In the genomic region with DNA sequence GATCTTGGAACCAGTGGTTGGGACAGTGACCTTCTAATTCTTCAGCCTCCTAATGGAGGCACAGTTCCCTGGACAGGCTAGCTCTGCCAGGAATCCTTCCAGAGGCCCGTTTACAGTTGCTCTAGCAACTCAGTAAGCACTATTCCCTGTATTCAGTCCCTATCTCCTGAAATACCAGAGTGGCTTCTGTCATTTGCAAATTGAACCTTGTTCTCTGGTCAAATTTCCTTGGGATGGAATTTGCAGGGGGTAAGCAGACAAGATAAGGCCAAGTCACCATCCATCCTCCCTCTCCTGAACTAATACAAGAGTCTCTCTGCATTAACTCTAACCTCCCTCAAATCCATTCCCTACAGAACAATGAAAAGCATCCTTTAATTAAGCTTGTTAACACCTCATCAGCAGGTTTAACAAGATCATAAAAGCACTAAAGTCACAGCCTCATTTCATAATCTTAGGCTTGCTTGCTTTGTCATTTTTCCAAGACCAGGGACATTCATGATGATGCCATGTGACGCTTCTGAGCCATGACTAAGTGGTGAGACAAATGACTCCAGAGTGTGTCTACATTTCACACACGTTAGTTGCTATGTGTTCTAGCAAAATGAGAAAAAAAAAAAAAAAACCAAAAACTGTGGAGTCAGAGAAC, we compare ENCODE assay signal across 12 cellular contexts. TPM values are rescaled to one million over a fixed set of nuclear protein-coding genes. Genes with fewer than 3 reads are reported as not detected.
A peak's percentile ranks its signal among the peaks of the same experiment; 100 is the strongest.
DNase-seq lines count a peak whose midpoint lies in the region; ATAC-seq, FAIRE-seq and TF ChIP-seq lines count a peak whose summit lies in the region.
"Had no signal": no experiment of that assay in that cellular context is flagged by ENCODE, and none has a peak within 500 bp of the region (broad histone marks: within the 10 kb centered on the region; RNA-seq: fewer than 3 reads in every experiment).

No MANE protein-coding gene starts in this region.

- dilution Hi-C loops in endothelial cell of umbilical vein (cut with MboI; ENCODE audit: extremely low pct_ligation_motif_present, low sequenced_read_pairs), result no loop called here

- H3K4me1 ChIP-seq in endothelial cell of umbilical vein (ENCODE audit: control insufficient read depth, extremely low read depth, insufficient read depth, low read length) (peaks cover 17% of the 10 kb centered on the region), psoas muscle (peaks cover 46% of the 10 kb centered on the region), colonic mucosa (no peaks in the 10 kb centered on the region)

- ATAC-seq in psoas muscle, result peak; percentile 74 to 92 (median 88)
- ATAC-seq in HG03432 (IDR thresholded peaks at IDR 0.05; ENCODE audit: unreplicated experiment), result no peak

- no peak for TF ChIP-seq POLR2A in endothelial cell of umbilical vein (IDR thresholded peaks at IDR 0.05; ENCODE audit: low read depth, low read length)

- no peak overlapping the region for H3K9ac ChIP-seq in endothelial cell of umbilical vein (replicated peaks; ENCODE audit: extremely low read depth, insufficient read depth, low read length)
- no peak overlapping the region for H3K9ac ChIP-seq in colonic mucosa (ENCODE audit: low read depth in 2 of 2, low read length in 2 of 2)

- H3K4me2 ChIP-seq in endothelial cell of umbilical vein (ENCODE audit: insufficient read depth, low read length), result no peak overlapping the region

- H3K27me3 ChIP-seq in endothelial cell of umbilical vein (ENCODE audit: control insufficient read depth in 2 of 2, insufficient read depth in 2 of 2, low read length in 2 of 2) (no peaks in the 10 kb centered on the region), psoas muscle (ENCODE audit: insufficient read depth in 3 of 3, low read length in 2 of 3) (no peaks in the 10 kb centered on the region), colonic mucosa (no peaks in the 10 kb centered on the region)

- H3K27ac ChIP-seq in endothelial cell of umbilical vein (ENCODE audit: insufficient read depth, low read depth, low read length) (no peak overlapping the region), psoas muscle (peak overlapping the region; percentile 68), colonic mucosa (no peak overlapping the region)

- H2AFZ ChIP-seq in endothelial cell of umbilical vein (ENCODE audit: low read depth, low read length), result no peak overlapping the region

- H3K9me3 ChIP-seq in endothelial cell of umbilical vein (replicated peaks; ENCODE audit: control insufficient read depth, insufficient read depth, low read length), result no peaks in the 10 kb centered on the region
- H3K9me3 ChIP-seq in psoas muscle, result no peaks in the 10 kb centered on the region
- no peaks in the 10 kb centered on the region for H3K9me3 ChIP-seq in colonic mucosa

- WGBS in psoas muscle, 3 donors, result 31 to 63% (median 32%) methylated on average over 3 of the region's 3 CpGs

- no peak overlapping the region for H3K4me3 ChIP-seq in endothelial cell of umbilical vein (replicated peaks in 1 of 3; ENCODE audit: insufficient read depth in 1 of 3, low read depth in 1 of 3, low read length in 3 of 3)
- H3K4me3 ChIP-seq in psoas muscle, result no peak overlapping the region
- H3K4me3 ChIP-seq in colonic mucosa, result no peak overlapping the region

- DNase-seq in ELR (ENCODE audit: low read depth) (peak; percentile 70), NCI-H2029 treated with DMSO at 0.1 percent for 48 hours (lab: John Stamatoyannopoulos, UW) (peak; percentile 83), endothelial cell of umbilical vein (ENCODE audit: low read depth, low spot score) (no peak), psoas muscle (no peak), NCI-H2227 (lab: John Stamatoyannopoulos, UW; ENCODE audit: unreplicated experiment) (no peak), colonic mucosa (no peak)
- DNase-seq: activated T-cell treated with anti-CD3 and anti-CD28 coated beads for 4 hours, GF-D8, NCI-H510A treated with DMSO at 0.1 percent for 48 hours, T-helper 1 cell had no signal

- FAIRE-seq in endothelial cell of umbilical vein (lab: Jason Lieb, UNC), result peak; percentile 55
- FAIRE-seq: colon had no signal

- H3K36me3 ChIP-seq in endothelial cell of umbilical vein (ENCODE audit: control insufficient read depth in 2 of 2, extremely low read depth in 1 of 2, insufficient read depth in 2 of 2, low read length in 2 of 2) (no peaks in the 10 kb centered on the region), psoas muscle (ENCODE audit: insufficient read depth in 1 of 2, low read depth in 1 of 2) (no peaks in the 10 kb centered on the region), colonic mucosa (no peaks in the 10 kb centered on the region)

- BruUV-seq in endothelial cell of umbilical vein (replicated peaks; lab: Mats Ljungman, UMichigan), result no TSS peak

- CTCF ChIA-PET in endothelial cell of umbilical vein (lab: Charles Lee), result no interaction called here

- intact Hi-C loops in endothelial cell of umbilical vein (cut with micrococcal nuclease) (no loop called here), psoas muscle (cut with DNase I) (loop anchor here in 1 of 2 donors (5.0 to 10.0 kb wide), 3 partner anchors 38 to 135 kb away; a partner anchor contains a TSS), colonic mucosa (cut with DNase I) (no loop called here)

- no peaks in the 10 kb centered on the region for H4K20me1 ChIP-seq in endothelial cell of umbilical vein (replicated peaks; ENCODE audit: control insufficient read depth, extremely low read depth, insufficient read depth, low read length)

- no peaks in the 10 kb centered on the region for H3K79me2 ChIP-seq in endothelial cell of umbilical vein (ENCODE audit: control insufficient read depth, insufficient read depth, low read length)

- POLR2A ChIA-PET in endothelial cell of umbilical vein (lab: Charles Lee), result interaction anchor here (0.7 kb wide), 1 partner anchor 9 kb away, joined by 3 read pairs; no protein-coding TSS in a partner anchor

- no peaks in the 10 kb centered on the region for H3K9me1 ChIP-seq in endothelial cell of umbilical vein (replicated peaks; ENCODE audit: control insufficient read depth, extremely low read depth, insufficient read depth, low read length)

- TF ChIP-seq CTCF in endothelial cell of umbilical vein (IDR thresholded peaks at IDR 0.05; ENCODE audit: extremely low read depth in 1 of 2, insufficient read depth in 1 of 2, low read depth in 1 of 2, low read length in 2 of 2) (no peak), psoas muscle (IDR thresholded peaks at IDR 0.05) (no peak), colonic mucosa (IDR thresholded peaks at IDR 0.05) (no peak)

TF ChIP-seq in endothelial cell of umbilical vein, 7 proteins besides CTCF, POLR2A, EP300 and RAD21:
- TF ChIP-seq FOS (IDR thresholded peaks at IDR 0.05; ENCODE audit: borderline replicate concordance, insufficient read depth, low read length), result no peak
- no peak for TF ChIP-seq EZH2 (IDR thresholded peaks at IDR 0.05; ENCODE audit: borderline replicate concordance, low read depth, low read length, severe bottlenecking)
- TF ChIP-seq MYC (IDR thresholded peaks at IDR 0.05; ENCODE audit: low read depth, low read length), result no peak
- no peak for TF ChIP-seq GATA2 (IDR thresholded peaks at IDR 0.05; ENCODE audit: insufficient read depth, insufficient read length, low read depth, low read length)
- TF ChIP-seq, protein P1, sequence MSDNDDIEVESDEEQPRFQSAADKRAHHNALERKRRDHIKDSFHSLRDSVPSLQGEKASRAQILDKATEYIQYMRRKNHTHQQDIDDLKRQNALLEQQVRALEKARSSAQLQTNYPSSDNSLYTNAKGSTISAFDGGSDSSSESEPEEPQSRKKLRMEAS (IDR thresholded peaks at IDR 0.05; ENCODE audit: insufficient read depth, insufficient read length), result no peak
- TF ChIP-seq POLR2AphosphoS5 (IDR thresholded peaks at IDR 0.05; ENCODE audit: insufficient read depth, low read depth, low read length), result no peak
- TF ChIP-seq JUN (IDR thresholded peaks at IDR 0.05; ENCODE audit: borderline replicate concordance, insufficient read depth, insufficient read length, low read depth), result no peak

RNA-seq across cellular contexts. Expression of a gene that starts 37.1 kb away (rescaled TPM):
- total RNA-seq in endothelial cell of umbilical vein, result 10.8 and 14.3 TPM in 2 replicates
- 4.0 and 4.2 TPM in 2 replicates for polyA plus RNA-seq in endothelial cell of umbilical vein
- 4.0 and 4.5 TPM in 2 replicates for polyA plus RNA-seq in endothelial cell of umbilical vein (2011; cell fraction: cytosol; rRNA removed)
- 8.8 and 10.7 TPM in 2 replicates for polyA plus RNA-seq in endothelial cell of umbilical vein (2011; cell fraction: nucleus; rRNA removed)
- 2.7 and 4.0 TPM in 2 replicates for polyA plus RNA-seq in endothelial cell of umbilical vein (2012)
- 11.6 and 15.7 TPM in 2 replicates for polyA minus RNA-seq in endothelial cell of umbilical vein
- 1.0 TPM for polyA minus RNA-seq in endothelial cell of umbilical vein (2011; cell fraction: cytosol; rRNA and poly(A)+ RNA removed)
- polyA minus RNA-seq in endothelial cell of umbilical vein (2011; cell fraction: nucleus; rRNA and poly(A)+ RNA removed), result 15.9 and 18.5 TPM in 2 replicates
- 10 to 100 TPM in 3 of 4 donors, 1 to 10 TPM in 1; 8.7 to 13.7 (median 13.2) TPM for total RNA-seq in psoas muscle
- polyA plus RNA-seq in psoas muscle, result 1 to 10 TPM; 4.6 to 7.8 (median 5.1) TPM
- total RNA-seq in colonic mucosa, result 10 to 100 TPM; 85.7 to 89.5 TPM

Comparison
In these comparisons a context has a peak if more than half of its experiments do, and no peak if none do; other contexts are left out.
1. DNase-seq: peak in ELR (single experiment) and NCI-H2029 treated with DMSO at 0.1 percent for 48 hours (single experiment); none in endothelial cell of umbilical vein (single experiment), psoas muscle (0 of 2), NCI-H2227 (single experiment) and colonic mucosa (single experiment).